Comparison of ENCODE assay signal across 8 cellular contexts in the genomic region with DNA sequence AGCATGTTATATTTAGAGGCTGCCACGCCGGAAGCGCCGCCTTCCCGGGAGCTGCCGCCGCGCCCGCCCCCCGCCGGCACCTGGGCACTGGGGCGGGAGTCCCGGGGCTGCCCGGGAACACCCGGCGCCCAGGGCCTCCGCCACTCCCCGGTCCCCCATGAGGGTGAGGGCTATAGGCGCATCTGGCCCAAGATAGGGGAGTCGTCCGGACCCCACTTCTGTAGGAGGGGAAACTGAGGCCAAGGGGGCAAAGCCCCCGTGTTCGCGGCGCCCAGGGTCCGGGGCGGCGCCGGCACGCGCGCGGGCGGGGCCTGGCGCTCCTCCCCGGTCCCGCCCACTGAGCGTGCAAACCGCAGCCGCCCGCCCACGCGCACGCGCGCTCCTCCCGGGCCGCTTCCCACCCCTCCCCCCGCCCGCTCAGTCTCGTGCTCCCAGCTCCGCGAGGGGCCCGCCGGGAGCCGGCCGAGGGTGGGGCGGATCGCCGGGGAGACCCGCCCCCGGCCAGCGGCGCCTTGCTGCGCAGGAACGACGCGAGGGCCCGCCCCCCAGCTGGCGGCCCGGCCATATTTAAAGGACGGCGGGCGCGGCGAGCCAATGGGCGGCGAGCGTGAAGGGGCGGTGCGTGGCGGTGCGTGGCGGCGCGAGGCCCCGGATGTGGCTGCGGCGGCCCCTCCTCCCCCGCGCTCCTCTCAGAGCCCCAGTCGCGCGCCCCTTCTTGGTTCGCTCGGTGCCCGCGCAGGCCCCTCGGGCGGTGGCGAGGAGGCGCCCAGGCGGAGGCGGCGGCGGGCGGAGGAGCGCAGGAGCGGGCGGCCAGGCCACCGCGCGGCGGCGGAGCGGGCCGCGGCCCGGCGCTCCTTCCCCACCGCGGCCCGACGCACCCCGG. TPM values are rescaled to one million over a fixed set of nuclear protein-coding genes. Genes with fewer than 3 reads are reported as not detected.
DNase-seq lines count a peak whose midpoint lies in the region; TF ChIP-seq lines count a peak whose summit lies in the region.

A gene (plus strand): TSS at position 700 of the 883 bp plus-strand sequence. CDS start 192 bp downstream, outside the sequence.

- DNase-seq in GM04503 (ENCODE audit: low read depth) (peak; percentile 66), HFF-Myc (ENCODE audit: extremely low read depth, low read depth) (peak; percentile 75), NAMALWA (ENCODE audit: low spot score) (peak; percentile 97), SK-MEL-5 (ENCODE audit: low read depth, low spot score) (peak; percentile 96), foreskin melanocyte (peak; percentile 91), neuronal stem cell (ENCODE audit: low spot score) (peak; percentile 97)
- peak; percentile 96 for DNase-seq in activated naive CD4-positive, alpha-beta T cell treated with Interleukin-2 at 50 U/mL for 16 hours

- H2BK5ac ChIP-seq in neuronal stem cell (ENCODE audit: low read length): peak within 1 kb of the TSS; percentile 95

- H2BK120ac ChIP-seq in neuronal stem cell (ENCODE audit: low read depth, low read length): peak within 1 kb of the TSS; percentile 50

- TF ChIP-seq CTCF in HFF-Myc (IDR thresholded peaks at IDR 0.05; ENCODE audit: low read depth, low read length, missing control alignments): no peak

- H3K36me3 ChIP-seq in neuronal stem cell (replicated peaks in 1 of 2; ENCODE audit: control insufficient read depth in 2 of 2, insufficient read depth in 2 of 2, low read length in 2 of 2) (peaks cover 20 to 35% of the 10 kb centered on the region in 2 donors), subcutaneous abdominal adipose tissue (ENCODE audit: control insufficient read depth in 5 of 5, insufficient read depth in 5 of 5, low read length in 5 of 5) (peaks cover 2 to 28% (median 24%) of the 10 kb centered on the region in 5 donors)

- H4K91ac ChIP-seq in neuronal stem cell (ENCODE audit: low read depth, low read length, poor library complexity): no peak within 1 kb of the TSS

- H2AK5ac ChIP-seq in neuronal stem cell (ENCODE audit: low read depth, low read length): peak within 1 kb of the TSS; percentile 76

- peak within 1 kb of the TSS; percentile 82 for H2BK15ac ChIP-seq in neuronal stem cell (ENCODE audit: low read length)

- H3K4me1 ChIP-seq in neuronal stem cell (ENCODE audit: control insufficient read depth in 2 of 2, insufficient read depth in 1 of 2, low read depth in 1 of 2, low read length in 2 of 2): peaks cover 21 to 28% of the 10 kb centered on the region in 2 donors
- H3K4me1 ChIP-seq in subcutaneous abdominal adipose tissue (ENCODE audit: control insufficient read depth in 5 of 5, insufficient read depth in 5 of 5, low read length in 5 of 5): peaks cover 9 to 27% (median 18%) of the 10 kb centered on the region in 5 donors

- no CpG with 5 or more reads among the region's 125 CpGs for WGBS in neuronal stem cell (ENCODE audit: extremely low coverage in 2 of 2, insufficient read length in 2 of 2, insufficient replicate concordance in 1 of 2), 2 donors

- no peak within 1 kb of the TSS for H3K4ac ChIP-seq in neuronal stem cell (ENCODE audit: low read length)

- H2AFZ ChIP-seq in neuronal stem cell (ENCODE audit: low read length): peak within 1 kb of the TSS; percentile 98

- H3K27me3 ChIP-seq in neuronal stem cell (ENCODE audit: control insufficient read depth in 3 of 3, insufficient read depth in 3 of 3, low read depth in 1 of 3, low read length in 3 of 3) (no peaks in the 10 kb centered on the region), subcutaneous abdominal adipose tissue (ENCODE audit: control insufficient read depth in 5 of 5, insufficient read depth in 4 of 5, low read length in 5 of 5) (peaks cover 6 to 23% (median 20%) of the 10 kb centered on the region in 5 donors)

- peak within 1 kb of the TSS; percentile 46 for H3K23ac ChIP-seq in neuronal stem cell (ENCODE audit: low read depth, low read length, poor library complexity)

- H3K4me2 ChIP-seq in neuronal stem cell (ENCODE audit: insufficient read depth, low read length, poor library complexity, severe bottlenecking): peak within 1 kb of the TSS; percentile 80

- no peak within 1 kb of the TSS for H2BK12ac ChIP-seq in neuronal stem cell (ENCODE audit: low read length)

- H4K8ac ChIP-seq in neuronal stem cell (ENCODE audit: low read depth, low read length): no peak within 1 kb of the TSS

- H3K9ac ChIP-seq in neuronal stem cell (ENCODE audit: low read depth, low read length, poor library complexity) (peak within 1 kb of the TSS; percentile 96), subcutaneous abdominal adipose tissue (ENCODE audit: low read length in 5 of 5) (peak within 1 kb of the TSS in 4 of 5 donors; percentile 66 to 75 (median 74))

- H3K18ac ChIP-seq in neuronal stem cell (ENCODE audit: low read length): peak within 1 kb of the TSS; percentile 100

- H3K27ac ChIP-seq in neuronal stem cell (replicated peaks; ENCODE audit: low read length) (peak within 1 kb of the TSS; percentile 82), subcutaneous abdominal adipose tissue (ENCODE audit: low read depth, low read length) (peak within 1 kb of the TSS; percentile 75)

- H3K4me3 ChIP-seq in HFF-Myc (replicated peaks; ENCODE audit: low read depth, low read length) (peak within 1 kb of the TSS; percentile 64), neuronal stem cell (ENCODE audit: low read length in 2 of 2) (peak within 1 kb of the TSS; percentile 87 to 93), subcutaneous abdominal adipose tissue (ENCODE audit: low read depth in 1 of 5, low read length in 5 of 5) (peak within 1 kb of the TSS; percentile 75 to 88 (median 76))

- peaks cover 17% of the 10 kb centered on the region for H3K79me1 ChIP-seq in neuronal stem cell (ENCODE audit: low read depth, low read length)

- H3K9me3 ChIP-seq in neuronal stem cell (replicated peaks in 1 of 2; ENCODE audit: control insufficient read depth in 2 of 2, insufficient read depth in 1 of 2, low read depth in 1 of 2, low read length in 2 of 2): no peaks in the 10 kb centered on the region
- no peaks in the 10 kb centered on the region for H3K9me3 ChIP-seq in subcutaneous abdominal adipose tissue (ENCODE audit: control insufficient read depth in 5 of 5, low read length in 5 of 5)

- peak within 1 kb of the TSS; percentile 72 for H3K14ac ChIP-seq in neuronal stem cell (ENCODE audit: low read length)

- in situ Hi-C loops in SK-MEL-5 (cut with HindIII; ENCODE audit: low pct_unique_long_range_greater_than_20kb, low sequenced_read_pairs): no loop called here

RNA-seq across cellular contexts. Expression of the gene that starts here (rescaled TPM):
- total RNA-seq in SK-MEL-5 (2014; rRNA removed; shearing (Covaris generic)): 40.4 and 43.2 TPM in 2 replicates
- 59.1 and 77.3 TPM in 2 replicates for polyA plus RNA-seq in SK-MEL-5 (2015; cell fraction: cytosol; rRNA removed)
- 59.9 and 63.3 TPM in 2 replicates for polyA plus RNA-seq in SK-MEL-5 (2015; cell fraction: nucleus; rRNA removed)
- polyA plus RNA-seq in neuronal stem cell (2013, experiment 1 of 2): 74.7 TPM
- 78.8 TPM for polyA plus RNA-seq in neuronal stem cell (2013, experiment 2 of 2)

Comparison
In these comparisons a context has a peak if more than half of its experiments do, and no peak if none do; other contexts are left out.
1. Peak in every context shown above with its lines: DNase-seq, H3K4me3 ChIP-seq and H3K27ac ChIP-seq.